Comparison of ENCODE assay signal across 16 cellular contexts in the genomic region with DNA sequence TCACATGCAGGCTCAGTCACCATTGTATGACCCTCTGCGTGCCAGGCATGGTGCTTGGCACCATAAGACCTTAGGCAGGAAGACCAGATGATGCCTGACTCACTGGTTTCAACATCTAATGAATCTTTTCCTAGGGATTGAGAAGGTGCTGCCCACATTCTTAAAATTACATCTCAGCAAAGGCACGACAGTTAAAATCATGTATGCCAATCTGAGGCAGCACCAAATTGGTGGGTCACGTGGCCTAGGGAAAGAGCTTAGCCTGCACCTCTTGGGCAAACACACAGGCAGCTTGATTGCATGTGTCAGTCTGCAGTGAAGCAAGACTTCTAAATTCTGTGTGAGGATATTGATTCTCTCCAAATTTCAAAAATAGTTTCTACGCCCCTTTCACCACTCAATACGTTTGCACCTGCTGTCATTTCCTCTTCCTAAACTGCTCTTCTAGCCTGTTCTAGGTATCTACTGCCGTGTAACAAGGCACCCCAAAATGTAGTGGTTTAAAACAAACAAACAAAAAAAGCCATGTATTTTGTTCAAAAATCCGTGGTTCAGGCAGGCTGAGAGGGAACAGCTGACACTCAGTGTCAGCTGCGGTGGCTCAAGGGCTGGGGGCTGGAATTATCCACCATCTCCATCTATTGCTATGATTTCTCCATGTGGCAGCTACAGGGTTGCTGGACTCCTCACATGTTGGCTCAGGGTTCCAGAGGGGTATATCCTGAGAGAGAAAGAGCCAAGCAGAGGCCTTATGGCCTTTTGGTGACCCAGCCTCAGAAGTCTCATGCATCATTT.
DNase-seq lines count a peak whose midpoint lies in the region; ATAC-seq and TF ChIP-seq lines count a peak whose summit lies in the region.
"Had no signal": no experiment of that assay in that cellular context is flagged by ENCODE, and none has a peak within 500 bp of the region (broad histone marks: within the 10 kb centered on the region; RNA-seq: fewer than 3 reads in every experiment).

No MANE protein-coding gene starts in this region.

- no peaks in the 10 kb centered on the region for H4K20me1 ChIP-seq in GM23248 (ENCODE audit: insufficient read depth)

- H3K36me3 ChIP-seq in GM23248 (ENCODE audit: low read depth) (no peaks in the 10 kb centered on the region), RWPE2 (ENCODE audit: low read depth) (no peaks in the 10 kb centered on the region)
- H3K36me3 ChIP-seq: stomach, WERI-Rb-1 had no signal

- 0 out of 2 replicates have a peak overlapping the region, but pooled peaks have one; percentile 6 for H3K9ac ChIP-seq in GM23248
- H3K9ac ChIP-seq: parathyroid adenoma had no signal

- H3K27me3 Mint-ChIP-seq in stimulated activated naive B cell treated with anti-CD40 and anti-IgM and Interleukin-4, amounts not matched to agents 10 μg/mL and 1 μg/mL and 100 μg/mL, for 72 hours: no peaks in the 10 kb centered on the region
- no peaks in the 10 kb centered on the region for H3K27me3 Mint-ChIP-seq in stimulated activated memory B cell treated with anti-CD40 and anti-IgM and Interleukin-4, amounts not matched to agents 10 μg/mL and 1 μg/mL and 100 μg/mL, for 72 hours

- H3K4me1 ChIP-seq in GM23248 (ENCODE audit: insufficient read depth) (peaks cover 18% of the 10 kb centered on the region), RWPE2 (ENCODE audit: insufficient read depth, poor library complexity, severe bottlenecking) (peaks cover 27% of the 10 kb centered on the region)
- H3K4me1 ChIP-seq: parathyroid adenoma had no signal

- peaks cover 45 to 76% of the 10 kb centered on the region in 2 donors for H3K4me1 Mint-ChIP-seq in stimulated activated naive B cell treated with anti-CD40 and anti-IgM and Interleukin-4, amounts not matched to agents 10 μg/mL and 1 μg/mL and 100 μg/mL, for 72 hours
- H3K4me1 Mint-ChIP-seq in stimulated activated memory B cell treated with anti-CD40 and anti-IgM and Interleukin-4, amounts not matched to agents 10 μg/mL and 1 μg/mL and 100 μg/mL, for 72 hours: peaks cover 28% of the 10 kb centered on the region

- no peaks in the 10 kb centered on the region for H3K36me3 Mint-ChIP-seq in stimulated activated naive B cell treated with anti-CD40 and anti-IgM and Interleukin-4, amounts not matched to agents 10 μg/mL and 1 μg/mL and 100 μg/mL, for 72 hours
- no peaks in the 10 kb centered on the region for H3K36me3 Mint-ChIP-seq in stimulated activated memory B cell treated with anti-CD40 and anti-IgM and Interleukin-4, amounts not matched to agents 10 μg/mL and 1 μg/mL and 100 μg/mL, for 72 hours

- H3K27ac Mint-ChIP-seq in stimulated activated naive B cell treated with anti-CD40 and anti-IgM and Interleukin-4, amounts not matched to agents 10 μg/mL and 1 μg/mL and 100 μg/mL, for 72 hours: peak overlapping the region; percentile 59
- no peak overlapping the region for H3K27ac Mint-ChIP-seq in stimulated activated memory B cell treated with anti-CD40 and anti-IgM and Interleukin-4, amounts not matched to agents 10 μg/mL and 1 μg/mL and 100 μg/mL, for 72 hours
- H3K27ac Mint-ChIP-seq: H9 had no signal

- 53 to 54% methylated on average over 8 of the region's 8 CpGs for WGBS in GM23248 (ENCODE audit: low coverage in 1 of 2, low lambda C conversion rate in 2 of 2, missing lambda C conversion rate in 2 of 2), 2 experiments

- no peak overlapping the region for H3K4me2 ChIP-seq in GM23248 (ENCODE audit: unreplicated experiment)

- in situ Hi-C loops in GM23248 (cut with MboI): no loop called here

- H3K9me3 ChIP-seq in GM23248 (ENCODE audit: low read depth): no peaks in the 10 kb centered on the region
- H3K9me3 ChIP-seq in RWPE2 (ENCODE audit: severe bottlenecking): no peaks in the 10 kb centered on the region
- H3K9me3 ChIP-seq: stomach had no signal

- H3K9me2 ChIP-seq in GM23248 (ENCODE audit: insufficient read depth): no peaks in the 10 kb centered on the region

- no peak overlapping the region for H3K4me3 ChIP-seq in GM23248
- no peak overlapping the region for H3K4me3 ChIP-seq in RWPE2 (ENCODE audit: severe bottlenecking)
- no peak overlapping the region for H3K4me3 ChIP-seq in fibroblast of mammary gland (ENCODE audit: control insufficient read depth, low read depth, low read length)
- H3K4me3 ChIP-seq: stomach had no signal

- TF ChIP-seq CTCF in RWPE2 (IDR thresholded peaks at IDR 0.05; ENCODE audit: poor library complexity, severe bottlenecking) (no peak), fibroblast of mammary gland (conservative IDR thresholded peaks at IDR 0.05; ENCODE audit: control insufficient read depth, insufficient read depth, low read depth, low read length) (no peak)

- peaks cover 4% of the 10 kb centered on the region; the same call in 1 of the 2 replicates for H3F3A ChIP-seq in GM23248 (ENCODE audit: insufficient read depth)

- peak; percentile 83 for ATAC-seq in RWPE2 (ENCODE audit: low read depth)
- ATAC-seq in stimulated activated naive B cell treated with anti-CD40 and anti-IgM and Interleukin-4, amounts not matched to agents 10 μg/mL and 1 μg/mL and 100 μg/mL, for 72 hours (replicated peaks): no peak
- no peak for ATAC-seq in stimulated activated memory B cell treated with anti-CD40 and anti-IgM and Interleukin-4, amounts not matched to agents 10 μg/mL and 1 μg/mL and 100 μg/mL, for 72 hours

- H3K27me3 ChIP-seq in GM23248 (replicated peaks; ENCODE audit: insufficient read depth) (no peaks in the 10 kb centered on the region), RWPE2 (ENCODE audit: insufficient read depth, poor library complexity, severe bottlenecking) (no peaks in the 10 kb centered on the region)
- H3K27me3 ChIP-seq: stomach had no signal

- DNase-seq in GM23248 (peak; percentile 82), RWPE2 (ENCODE audit: low spot score) (no peak), fibroblast of mammary gland (ENCODE audit: low read depth) (peak; percentile 49), DMS79 treated with DMSO at 0.1 percent for 48 hours (lab: John Stamatoyannopoulos, UW) (no peak), NCI-H82 treated with DMSO at 0.1 percent for 48 hours (lab: John Stamatoyannopoulos, UW; ENCODE audit: unreplicated experiment) (no peak)
- no peak for DNase-seq in stimulated activated naive B cell treated with anti-CD40 and anti-IgM and Interleukin-4, amounts not matched to agents 10 μg/mL and 1 μg/mL and 100 μg/mL, for 72 hours
- DNase-seq: activated T-cell treated with anti-CD3 and anti-CD28 coated beads for 4 hours; H9; KBM-7; mesendoderm; NCI-H2107; stimulated activated CD4-positive, alpha-beta T cell treated with anti-CD3 and anti-CD28 coated beads, Interleukin-2, amount 100 ng/mL, for 48 hours; stomach; WERI-Rb-1 had no signal

- no peaks in the 10 kb centered on the region for H3K79me2 ChIP-seq in GM23248 (ENCODE audit: insufficient read depth)
- H3K79me2 ChIP-seq: parathyroid adenoma had no signal

- no peak overlapping the region for H3K4me3 Mint-ChIP-seq in stimulated activated naive B cell treated with anti-CD40 and anti-IgM and Interleukin-4, amounts not matched to agents 10 μg/mL and 1 μg/mL and 100 μg/mL, for 72 hours
- no peak overlapping the region for H3K4me3 Mint-ChIP-seq in stimulated activated memory B cell treated with anti-CD40 and anti-IgM and Interleukin-4, amounts not matched to agents 10 μg/mL and 1 μg/mL and 100 μg/mL, for 72 hours
- H3K4me3 Mint-ChIP-seq: H9 had no signal

- peaks cover 0 to 2% of the 10 kb centered on the region in 2 donors for H3K9me3 Mint-ChIP-seq in stimulated activated naive B cell treated with anti-CD40 and anti-IgM and Interleukin-4, amounts not matched to agents 10 μg/mL and 1 μg/mL and 100 μg/mL, for 72 hours
- H3K9me3 Mint-ChIP-seq in stimulated activated memory B cell treated with anti-CD40 and anti-IgM and Interleukin-4, amounts not matched to agents 10 μg/mL and 1 μg/mL and 100 μg/mL, for 72 hours: no peaks in the 10 kb centered on the region
- H3K9me3 Mint-ChIP-seq: H9 had no signal

- H3K27ac ChIP-seq in GM23248 (peak overlapping the region; percentile 61), RWPE2 (ENCODE audit: poor library complexity, severe bottlenecking) (peak overlapping the region; percentile 95)
- H3K27ac ChIP-seq: parathyroid adenoma, stomach, WERI-Rb-1 had no signal

- H2AFZ ChIP-seq in GM23248: no peak overlapping the region
- H2AFZ ChIP-seq: parathyroid adenoma had no signal

Comparison
In these comparisons a context has a peak if more than half of its experiments do, and no peak if none do; other contexts are left out.
1. DNase-seq: peak in GM23248 (single experiment) and fibroblast of mammary gland (single experiment); none in RWPE2 (single experiment), stimulated activated naive B cell treated with anti-CD40 and anti-IgM and Interleukin-4, amounts not matched to agents 10 μg/mL and 1 μg/mL and 100 μg/mL, for 72 hours (single experiment), DMS79 treated with DMSO at 0.1 percent for 48 hours (single experiment) and NCI-H82 treated with DMSO at 0.1 percent for 48 hours (single experiment).